Comparison of ENCODE assay signal across 17 cellular contexts in genomic region chr5:3075309-3075708, GRCh38.
A peak's percentile ranks its signal among the peaks of the same experiment; 100 is the strongest.
DNase-seq lines count a peak whose midpoint lies in the region; TF ChIP-seq lines count a peak whose summit lies in the region.
"Had no signal": no experiment of that assay in that cellular context is flagged by ENCODE, and none has a peak within 500 bp of the region (broad histone marks: within the 10 kb centered on the region; RNA-seq: fewer than 3 reads in every experiment).

No MANE protein-coding gene starts in this region.

- H3K36me3 ChIP-seq in neural progenitor cell: no peaks in the 10 kb centered on the region

- TF ChIP-seq CTCF in GM12875 (IDR thresholded peaks at IDR 0.05; ENCODE audit: borderline replicate concordance, insufficient read depth, low read depth, low read length) (peak; percentile 21; the same call in 1 of the 2 replicates), NB4 (IDR thresholded peaks at IDR 0.05; ENCODE audit: low read depth, low read length) (peak; percentile 15), chondrocyte (IDR thresholded peaks at IDR 0.05) (peak; percentile 35), neural progenitor cell (IDR thresholded peaks at IDR 0.05) (peak; percentile 27), coronary artery (IDR thresholded peaks at IDR 0.05) (no peak)

- H3F3A ChIP-seq in neural progenitor cell (ENCODE audit: low read depth): no peaks in the 10 kb centered on the region

- H3K4me3 ChIP-seq in GM12875 (ENCODE audit: low read depth, low read length) (no peak overlapping the region), NB4 (ENCODE audit: low read depth, low read length) (no peak overlapping the region), neural progenitor cell (no peak overlapping the region), coronary artery (no peak overlapping the region)

- H3K36me3 Mint-ChIP-seq in chondrocyte (ENCODE audit: low read depth): no peaks in the 10 kb centered on the region
- H3K36me3 Mint-ChIP-seq in neural progenitor cell: no peaks in the 10 kb centered on the region
- H3K36me3 Mint-ChIP-seq: CD8-positive, alpha-beta memory T cell had no signal

- no peak overlapping the region for H3K9ac ChIP-seq in neural progenitor cell

- peaks cover 52% of the 10 kb centered on the region for H3K9me3 Mint-ChIP-seq in chondrocyte (ENCODE audit: low read depth)
- peaks cover 35% of the 10 kb centered on the region for H3K9me3 Mint-ChIP-seq in neural progenitor cell

- H3K79me2 ChIP-seq in neural progenitor cell (ENCODE audit: low read depth): no peaks in the 10 kb centered on the region

- no peak overlapping the region for H3K27ac Mint-ChIP-seq in chondrocyte (ENCODE audit: unreplicated experiment)
- no peak overlapping the region for H3K27ac Mint-ChIP-seq in neural progenitor cell
- H3K27ac Mint-ChIP-seq: CD8-positive, alpha-beta memory T cell; HFFc6 had no signal

- H2AFZ ChIP-seq in neural progenitor cell (replicated peaks): no peak overlapping the region

- no peaks in the 10 kb centered on the region for H4K20me1 ChIP-seq in neural progenitor cell (ENCODE audit: low read depth)

- H3K27ac ChIP-seq in neural progenitor cell (no peak overlapping the region), coronary artery (no peak overlapping the region)

- no peak overlapping the region for H3K4me2 ChIP-seq in neural progenitor cell

- H3K4me1 Mint-ChIP-seq in chondrocyte (ENCODE audit: low read depth) (no peaks in the 10 kb centered on the region), neural progenitor cell (no peaks in the 10 kb centered on the region)
- H3K4me1 Mint-ChIP-seq: CD8-positive, alpha-beta memory T cell had no signal

- H3K27me3 Mint-ChIP-seq in chondrocyte (ENCODE audit: low read depth): no peaks in the 10 kb centered on the region
- peaks cover 3% of the 10 kb centered on the region for H3K27me3 Mint-ChIP-seq in neural progenitor cell (ENCODE audit: insufficient read depth, low read depth)
- H3K27me3 Mint-ChIP-seq: CD8-positive, alpha-beta memory T cell had no signal

- no peak overlapping the region for H3K4me3 Mint-ChIP-seq in chondrocyte (ENCODE audit: unreplicated experiment)
- no peak overlapping the region for H3K4me3 Mint-ChIP-seq in neural progenitor cell
- H3K4me3 Mint-ChIP-seq: CD8-positive, alpha-beta memory T cell; HFFc6 had no signal

- no peaks in the 10 kb centered on the region for H3K9me3 ChIP-seq in neural progenitor cell (ENCODE audit: low read depth)

- TF ChIP-seq POLR2A in NB4 (IDR thresholded peaks at IDR 0.05; ENCODE audit: extremely low read depth, insufficient read length): no peak

- DNase-seq in NB4 (ENCODE audit: low read depth): no peak
- DNase-seq in chondrocyte (ENCODE audit: low spot score): no peak
- DNase-seq in neural progenitor cell (ENCODE audit: low spot score): no peak
- DNase-seq in coronary artery (ENCODE audit: low spot score): no peak
- no peak for DNase-seq in epidermal melanocyte (ENCODE audit: insufficient read length, low spot score)
- DNase-seq in activated CD8-positive, alpha-beta memory T cell treated with anti-CD3 and anti-CD28 coated beads, Interleukin-2, amount 50 U/mL, for 4 hours: no peak
- DNase-seq in activated naive CD4-positive, alpha-beta T cell (lab: John Stamatoyannopoulos, UW): no peak
- DNase-seq: CD8-positive, alpha-beta memory T cell; HFFc6; KG1; MV-4-11; NCI-H1436 treated with DMSO at 0.1 percent for 48 hours; NCI-H446; NCI-H774; SIG-M5; T-helper 2 cell had no signal

- H3K27me3 ChIP-seq in neural progenitor cell: no peaks in the 10 kb centered on the region

- no peaks in the 10 kb centered on the region for H3K4me1 ChIP-seq in neural progenitor cell
